ENCODE assay signal across 19 cellular contexts in genomic region chr1:33971018-33971710, GRCh38.
DNase-seq lines count a peak whose midpoint lies in the region; ATAC-seq and TF ChIP-seq lines count a peak whose summit lies in the region.
"Had no signal": no experiment of that assay in that cellular context is flagged by ENCODE, and none has a peak within 500 bp of the region (broad histone marks: within the 10 kb centered on the region; RNA-seq: fewer than 3 reads in every experiment).

No MANE protein-coding gene starts in this region.

- no peaks in the 10 kb centered on the region for H4K20me1 ChIP-seq in H9 (ENCODE audit: control insufficient read depth, insufficient read depth, insufficient read length)

- no peaks in the 10 kb centered on the region for H3K23me2 ChIP-seq in H9 (ENCODE audit: insufficient read length, low read depth, low read length, poor library complexity, severe bottlenecking)

- no peak overlapping the region for H3K4me2 ChIP-seq in H9 (ENCODE audit: insufficient read depth, insufficient read length, low read length)
- no peak overlapping the region for H3K4me2 ChIP-seq in mesenchymal stem cell (ENCODE audit: low read length, poor library complexity, severe bottlenecking)

- peaks cover 2% of the 10 kb centered on the region; the same call in 1 of the 2 replicates for H3K4me1 ChIP-seq in H9 (ENCODE audit: insufficient read depth, low read length)
- no peaks in the 10 kb centered on the region for H3K4me1 ChIP-seq in mesenchymal stem cell (ENCODE audit: control insufficient read depth, insufficient read depth, low read depth, low read length)

- no peaks in the 10 kb centered on the region for H3K36me3 ChIP-seq in mesenchymal stem cell (ENCODE audit: control insufficient read depth in 1 of 2, insufficient read depth in 2 of 2, low read depth in 1 of 2, low read length in 2 of 2)

- ATAC-seq in GM21786 (IDR thresholded peaks at IDR 0.05; ENCODE audit: unreplicated experiment): no peak
- ATAC-seq: SK-N-SH treated with all-trans-retinoic acid at 6 μM for 48 hours had no signal

- H3K27me3 ChIP-seq in H9 (ENCODE audit: insufficient read depth, low read length): no peaks in the 10 kb centered on the region
- H3K27me3 ChIP-seq in mesenchymal stem cell (ENCODE audit: control insufficient read depth in 1 of 2, insufficient read depth in 1 of 2, low read length in 2 of 2): no peaks in the 10 kb centered on the region

- no peaks in the 10 kb centered on the region for H3K79me2 ChIP-seq in H9 (ENCODE audit: insufficient read depth, low read length)

- no peak overlapping the region for H2BK20ac ChIP-seq in H9 (ENCODE audit: low read depth, low read length, poor library complexity, severe bottlenecking)

- no peak overlapping the region for H2BK120ac ChIP-seq in H9 (ENCODE audit: low read depth, low read length, poor library complexity, severe bottlenecking)
- H2BK120ac ChIP-seq in mesenchymal stem cell (ENCODE audit: low read depth, low read length): no peak overlapping the region

- H3K36me3 Mint-ChIP-seq in H9 (ENCODE audit: insufficient read depth in 1 of 3, low read depth in 3 of 3): peaks cover 2 to 4% (median 2%) of the 10 kb centered on the region in 3 experiments; a peak in 4 of 7 replicates
- H3K36me3 Mint-ChIP-seq: activated CD4-positive, alpha-beta memory T cell treated with anti-CD3 and anti-CD28 coated beads for 36 hours; CD4-positive, CD25-positive, alpha-beta regulatory T cell; naive B cell had no signal

- H3K9me3 ChIP-seq in H9 (ENCODE audit: control insufficient read depth, low read depth, low read length) (no peaks in the 10 kb centered on the region), mesenchymal stem cell (ENCODE audit: control insufficient read depth, low read length) (no peaks in the 10 kb centered on the region)

- no peak overlapping the region for H3K4me3 ChIP-seq in mesenchymal stem cell (ENCODE audit: insufficient read depth in 1 of 2, low read depth in 1 of 2, low read length in 2 of 2)

- no peaks in the 10 kb centered on the region for H3K9me3 Mint-ChIP-seq in H9
- H3K9me3 Mint-ChIP-seq: activated CD4-positive, alpha-beta memory T cell treated with anti-CD3 and anti-CD28 coated beads for 36 hours; activated T-helper 1 cell treated with anti-CD3 and anti-CD28 coated beads, Interleukin-12 subunit alpha, Interleukin-12 subunit beta, Interleukin-2, Interleukin-4 antibody, amounts not matched to agents 30 ng/mL and 10 ng/mL and 1 ng/mL, durations not matched to agents 14 hours and 24 hours and 36 hours; naive B cell had no signal

- H3K18ac ChIP-seq in H9 (ENCODE audit: insufficient read length, low read depth, low read length): no peak overlapping the region
- H3K18ac ChIP-seq in mesenchymal stem cell (ENCODE audit: low read depth in 1 of 2, low read length in 2 of 2): no peak overlapping the region

- H2AK5ac ChIP-seq in H9 (ENCODE audit: insufficient read length, low read length): no peak overlapping the region
- no peak overlapping the region for H2AK5ac ChIP-seq in mesenchymal stem cell (ENCODE audit: low read length, severe bottlenecking)

- no peak overlapping the region for H3K27ac ChIP-seq in H9 (ENCODE audit: insufficient read length, low read depth, low read length)
- H3K27ac ChIP-seq in cingulate gyrus (ENCODE audit: low read depth, low read length): peak overlapping the region; percentile 43
- no peak overlapping the region for H3K27ac ChIP-seq in mesenchymal stem cell (ENCODE audit: low read length, poor library complexity, severe bottlenecking)

- H3K4ac ChIP-seq in H9 (ENCODE audit: low read depth, low read length) (no peak overlapping the region), mesenchymal stem cell (ENCODE audit: low read depth in 1 of 2, low read length in 2 of 2) (no peak overlapping the region)

- H3K27ac Mint-ChIP-seq in H9: peak overlapping the region in 2 of 3 experiments; percentile 9 to 32; a peak in 4 of 7 replicates
- H3K27ac Mint-ChIP-seq: activated CD4-positive, alpha-beta memory T cell treated with anti-CD3 and anti-CD28 coated beads for 36 hours; activated T-helper 1 cell treated with anti-CD3 and anti-CD28 coated beads, Interleukin-12 subunit alpha, Interleukin-12 subunit beta, Interleukin-2, Interleukin-4 antibody, amounts not matched to agents 30 ng/mL and 10 ng/mL and 1 ng/mL, durations not matched to agents 14 hours and 24 hours and 36 hours; CD4-positive, CD25-positive, alpha-beta regulatory T cell; naive B cell had no signal

- no peak overlapping the region for H3T11ph ChIP-seq in H9 (ENCODE audit: low read length)

- H4K91ac ChIP-seq in H9 (ENCODE audit: insufficient read length, low read depth, low read length): no peak overlapping the region
- no peak overlapping the region for H4K91ac ChIP-seq in mesenchymal stem cell (ENCODE audit: low read length)

- H2BK12ac ChIP-seq in H9 (ENCODE audit: insufficient read length, low read depth, low read length) (no peak overlapping the region), mesenchymal stem cell (ENCODE audit: low read length in 2 of 2) (no peak overlapping the region)

- H3K23ac ChIP-seq in H9 (ENCODE audit: insufficient read length, low read depth, low read length) (no peak overlapping the region), mesenchymal stem cell (ENCODE audit: low read length in 2 of 2) (no peak overlapping the region)

- H3K14ac ChIP-seq in H9 (ENCODE audit: insufficient read depth, low read length): no peak overlapping the region
- H3K14ac ChIP-seq in mesenchymal stem cell (ENCODE audit: low read length in 2 of 2): no peak overlapping the region

- H2BK15ac ChIP-seq in H9 (ENCODE audit: low read depth, low read length) (no peak overlapping the region), mesenchymal stem cell (ENCODE audit: low read depth, poor library complexity, severe bottlenecking) (no peak overlapping the region)

- no peak for TF ChIP-seq CTCF in H9 (conservative IDR thresholded peaks at IDR 0.05)

- H4K8ac ChIP-seq in H9 (replicated peaks; ENCODE audit: insufficient read length, low read depth, low read length) (no peak overlapping the region), mesenchymal stem cell (ENCODE audit: low read length) (no peak overlapping the region)

- H2AFZ ChIP-seq in H9 (ENCODE audit: low read length) (no peak overlapping the region), mesenchymal stem cell (ENCODE audit: low read depth, low read length) (no peak overlapping the region)

- no peak overlapping the region for H3K56ac ChIP-seq in H9 (ENCODE audit: insufficient read length, low read depth, low read length)

- H3K27me3 Mint-ChIP-seq in H9 (ENCODE audit: low read depth): no peaks in the 10 kb centered on the region
- H3K27me3 Mint-ChIP-seq: CD4-positive, CD25-positive, alpha-beta regulatory T cell had no signal

- H2BK5ac ChIP-seq in H9 (ENCODE audit: insufficient read length, low read length) (no peak overlapping the region), mesenchymal stem cell (ENCODE audit: low read depth, low read length, poor library complexity, severe bottlenecking) (no peak overlapping the region)

- H3K9ac ChIP-seq in H9 (ENCODE audit: extremely low read depth, insufficient read length, low read length) (no peak overlapping the region), mesenchymal stem cell (ENCODE audit: low read length) (peak overlapping the region; percentile 46)

- DNase-seq in H9 (no peak), mesenchymal stem cell (no peak), superior temporal gyrus (ENCODE audit: extremely low spot score) (peak; percentile 57), NCI-H774 (lab: John Stamatoyannopoulos, UW) (no peak), NCI-H345 treated with DMSO at 0.1 percent for 48 hours (lab: John Stamatoyannopoulos, UW; ENCODE audit: unreplicated experiment) (no peak)
- DNase-seq: activated CD4-positive, alpha-beta memory T cell treated with anti-CD3 and anti-CD28 coated beads for 36 hours; CD4-positive, CD25-positive, alpha-beta regulatory T cell; cortex of kidney; DND-41; erythroblast; naive B cell; NCI-H187 treated with DMSO at 0.1 percent for 48 hours; NCI-H510A treated with DMSO at 0.1 percent for 48 hours; OCI-M1; stimulated activated CD4-positive, alpha-beta T cell treated with anti-CD3 and anti-CD28 coated beads, Interleukin-2, amount 100 ng/mL, for 48 hours had no signal

- H3K4me1 Mint-ChIP-seq in H9: peaks cover 39 to 44% of the 10 kb centered on the region in 2 experiments
- H3K4me1 Mint-ChIP-seq: CD4-positive, CD25-positive, alpha-beta regulatory T cell; naive B cell had no signal

- no peak overlapping the region for H3K4me3 Mint-ChIP-seq in H9
- H3K4me3 Mint-ChIP-seq: activated CD4-positive, alpha-beta memory T cell treated with anti-CD3 and anti-CD28 coated beads for 36 hours; activated T-helper 1 cell treated with anti-CD3 and anti-CD28 coated beads, Interleukin-12 subunit alpha, Interleukin-12 subunit beta, Interleukin-2, Interleukin-4 antibody, amounts not matched to agents 30 ng/mL and 10 ng/mL and 1 ng/mL, durations not matched to agents 14 hours and 24 hours and 36 hours; naive B cell had no signal

- H4K5ac ChIP-seq in H9 (ENCODE audit: insufficient read length, low read depth, low read length): no peak overlapping the region

- H3K79me1 ChIP-seq in H9 (ENCODE audit: insufficient read depth, low read depth, low read length, poor library complexity, severe bottlenecking) (no peaks in the 10 kb centered on the region), mesenchymal stem cell (replicated peaks; ENCODE audit: low read length, poor library complexity, severe bottlenecking) (no peaks in the 10 kb centered on the region)

- WGBS in H9 (ENCODE audit: extremely low coverage, insufficient read length, low lambda C conversion rate): no CpG with 5 or more reads among the region's 17 CpGs
- WGBS in mesenchymal stem cell: 74% methylated on average over 16 of the region's 17 CpGs
